In the genomic region with DNA sequence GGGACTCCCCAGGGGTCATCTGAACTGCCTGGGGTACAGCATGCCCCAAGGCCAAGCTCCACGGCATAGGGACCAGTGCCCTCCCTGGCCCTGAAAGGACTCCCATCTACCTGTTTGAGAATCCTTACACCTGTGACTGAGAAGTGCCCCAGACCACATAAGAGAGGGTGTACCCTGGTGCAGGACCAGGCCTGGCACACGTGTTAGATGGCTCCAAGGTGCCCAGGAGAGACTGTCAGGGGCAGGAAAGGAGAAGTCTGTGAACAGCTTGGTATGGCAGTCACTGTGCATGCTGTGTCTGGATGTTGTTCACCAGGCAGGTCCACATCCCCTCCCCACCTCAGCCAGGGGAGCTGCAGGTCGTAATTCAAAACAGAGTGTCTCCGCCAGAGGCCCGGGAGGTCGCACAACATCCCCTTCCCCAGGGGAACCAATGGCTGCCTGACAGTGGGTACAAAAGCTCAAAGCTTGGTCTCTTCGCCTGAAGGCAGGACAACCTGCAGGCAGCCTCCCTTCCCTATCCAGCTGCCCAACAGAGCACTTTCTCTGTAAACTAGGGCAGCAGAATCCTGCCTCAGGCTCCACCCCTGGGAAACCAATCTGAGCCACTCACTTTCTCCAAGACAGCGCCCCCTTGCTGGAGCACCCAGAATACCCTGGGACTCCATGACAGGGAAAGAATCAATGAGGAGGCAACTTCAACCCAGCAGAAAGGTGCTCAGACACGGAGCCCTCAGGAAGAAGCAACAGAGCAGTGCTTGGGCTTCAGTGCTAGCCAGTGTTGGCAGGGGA, we compare ENCODE assay signal across 9 cellular contexts. TPM values are rescaled to one million over a fixed set of nuclear protein-coding genes. Genes with fewer than 3 reads are reported as not detected.
DNase-seq lines count a peak whose midpoint lies in the region; ATAC-seq and TF ChIP-seq lines count a peak whose summit lies in the region.
"Had no signal": no experiment of that assay in that cellular context is flagged by ENCODE, and none has a peak within 500 bp of the region (broad histone marks: within the 10 kb centered on the region; RNA-seq: fewer than 3 reads in every experiment).

No MANE protein-coding gene starts in this region.

- peaks cover 68% of the 10 kb centered on the region for H3K4me1 ChIP-seq in DOHH2 (ENCODE audit: control insufficient read depth, low read length)
- peaks cover 5 to 79% of the 10 kb centered on the region in 2 donors for H3K4me1 ChIP-seq in left lung

- peak overlapping the region; percentile 88 for H3K4me2 ChIP-seq in DOHH2 (ENCODE audit: low read length)

- H3K27me3 ChIP-seq in DOHH2 (ENCODE audit: control insufficient read depth, low read length) (no peaks in the 10 kb centered on the region), left lung (peaks cover 0 to 9% of the 10 kb centered on the region in 2 donors)

- H3K79me2 ChIP-seq in DOHH2 (ENCODE audit: control insufficient read depth, low read length), result peaks cover 95% of the 10 kb centered on the region

- H3K9me3 Mint-ChIP-seq in activated T-helper 2 cell treated with anti-CD3 and anti-CD28 coated beads, Interferon-gamma antibody, Interleukin-2, Interleukin-4, amounts not matched to agents 10 μg/mL and 5 μg/mL and 100 μg/mL, durations not matched to agents 14 hours and 24 hours and 36 hours, result no peaks in the 10 kb centered on the region
- H3K9me3 Mint-ChIP-seq in natural killer cell treated with Interleukin-12 subunit alpha and Interleukin-12 subunit beta and Interleukin-15 and Interleukin-18, amount 100 ng/mL, for 72 hours, result no peaks in the 10 kb centered on the region

- H3K9me3 ChIP-seq in DOHH2 (ENCODE audit: control insufficient read depth, insufficient read depth, low read length) (no peaks in the 10 kb centered on the region), left lung (no peaks in the 10 kb centered on the region)

- no peak for ATAC-seq in natural killer cell treated with Interleukin-12 subunit alpha and Interleukin-12 subunit beta and Interleukin-15 and Interleukin-18, amount 100 ng/mL, for 72 hours
- ATAC-seq in left lung (no peak), HG03175 (IDR thresholded peaks at IDR 0.05; ENCODE audit: unreplicated experiment) (no peak), GM18520 (IDR thresholded peaks at IDR 0.05; ENCODE audit: unreplicated experiment) (no peak)

- peaks cover 21% of the 10 kb centered on the region for H4K20me1 ChIP-seq in DOHH2 (ENCODE audit: control insufficient read depth, insufficient read depth, low read depth, low read length)

- DNase-seq in HuH-7.5 (ENCODE audit: low spot score), result peak; percentile 40
- DNase-seq in activated T-helper 2 cell treated with anti-CD3 and anti-CD28 coated beads, Interferon-gamma antibody, Interleukin-2, Interleukin-4, amounts not matched to agents 10 μg/mL and 5 μg/mL and 100 μg/mL, durations not matched to agents 14 hours and 24 hours and 36 hours (ENCODE audit: low spot score), result no peak
- no peak for DNase-seq in natural killer cell treated with Interleukin-12 subunit alpha and Interleukin-12 subunit beta and Interleukin-15 and Interleukin-18, amount 100 ng/mL, for 72 hours (ENCODE audit: low spot score)
- no peak for DNase-seq in left lung
- no peak for DNase-seq in DMS153 (lab: John Stamatoyannopoulos, UW)
- DNase-seq: Right ventricle myocardium superior had no signal

- peak overlapping the region; percentile 81 for H3K27ac Mint-ChIP-seq in activated T-helper 2 cell treated with anti-CD3 and anti-CD28 coated beads, Interferon-gamma antibody, Interleukin-2, Interleukin-4, amounts not matched to agents 10 μg/mL and 5 μg/mL and 100 μg/mL, durations not matched to agents 14 hours and 24 hours and 36 hours
- H3K27ac Mint-ChIP-seq in natural killer cell treated with Interleukin-12 subunit alpha and Interleukin-12 subunit beta and Interleukin-15 and Interleukin-18, amount 100 ng/mL, for 72 hours, result peak overlapping the region; percentile 96 to 97

- TF ChIP-seq CTCF in DOHH2 (IDR thresholded peaks at IDR 0.05; ENCODE audit: low read depth, low read length, poor library complexity, severe bottlenecking), result peak; percentile 81
- TF ChIP-seq CTCF in left lung (IDR thresholded peaks at IDR 0.05), result no peak

- peaks cover 56% of the 10 kb centered on the region for H3K36me3 ChIP-seq in DOHH2 (ENCODE audit: control insufficient read depth, low read length)
- H3K36me3 ChIP-seq in left lung, result no peaks in the 10 kb centered on the region

- peaks cover 30% of the 10 kb centered on the region for H3F3A ChIP-seq in DOHH2 (ENCODE audit: control insufficient read depth, insufficient read depth)

- H3K4me3 ChIP-seq in DOHH2 (ENCODE audit: low read length), result peak overlapping the region; percentile 88
- no peak overlapping the region for H3K4me3 ChIP-seq in left lung

- no peaks in the 10 kb centered on the region for H3K9me2 ChIP-seq in DOHH2 (replicated peaks; ENCODE audit: control insufficient read depth, low read length)

- intact Hi-C loops in activated T-helper 2 cell treated with anti-CD3 and anti-CD28 coated beads, Interferon-gamma antibody, Interleukin-2, Interleukin-4, amounts not matched to agents 10 μg/mL and 5 μg/mL and 100 μg/mL, durations not matched to agents 14 hours and 24 hours and 36 hours (cut with micrococcal nuclease), result loop anchor here (1.0 to 10.0 kb wide), 2 partner anchors 64 to 759 kb away; a partner anchor contains a TSS
- intact Hi-C loops in left lung (cut with DNase I), result no loop called here

- peaks cover 43% of the 10 kb centered on the region for H3K36me3 Mint-ChIP-seq in activated T-helper 2 cell treated with anti-CD3 and anti-CD28 coated beads, Interferon-gamma antibody, Interleukin-2, Interleukin-4, amounts not matched to agents 10 μg/mL and 5 μg/mL and 100 μg/mL, durations not matched to agents 14 hours and 24 hours and 36 hours (ENCODE audit: low read depth)
- H3K36me3 Mint-ChIP-seq in natural killer cell treated with Interleukin-12 subunit alpha and Interleukin-12 subunit beta and Interleukin-15 and Interleukin-18, amount 100 ng/mL, for 72 hours, result peaks cover 5% of the 10 kb centered on the region

- peak overlapping the region; percentile 80 for H3K27ac ChIP-seq in DOHH2 (ENCODE audit: low read depth, low read length)
- H3K27ac ChIP-seq in left lung, result peak overlapping the region in 1 of 2 donors; percentile 96

- peak overlapping the region; percentile 86 for H3K4me3 Mint-ChIP-seq in activated T-helper 2 cell treated with anti-CD3 and anti-CD28 coated beads, Interferon-gamma antibody, Interleukin-2, Interleukin-4, amounts not matched to agents 10 μg/mL and 5 μg/mL and 100 μg/mL, durations not matched to agents 14 hours and 24 hours and 36 hours (ENCODE audit: low read depth)
- H3K4me3 Mint-ChIP-seq in natural killer cell treated with Interleukin-12 subunit alpha and Interleukin-12 subunit beta and Interleukin-15 and Interleukin-18, amount 100 ng/mL, for 72 hours, result peak overlapping the region; percentile 96

- no peaks in the 10 kb centered on the region for H3K27me3 Mint-ChIP-seq in activated T-helper 2 cell treated with anti-CD3 and anti-CD28 coated beads, Interferon-gamma antibody, Interleukin-2, Interleukin-4, amounts not matched to agents 10 μg/mL and 5 μg/mL and 100 μg/mL, durations not matched to agents 14 hours and 24 hours and 36 hours (ENCODE audit: low read depth)
- H3K27me3 Mint-ChIP-seq in natural killer cell treated with Interleukin-12 subunit alpha and Interleukin-12 subunit beta and Interleukin-15 and Interleukin-18, amount 100 ng/mL, for 72 hours, result no peaks in the 10 kb centered on the region

- peaks cover 58% of the 10 kb centered on the region for H3K4me1 Mint-ChIP-seq in activated T-helper 2 cell treated with anti-CD3 and anti-CD28 coated beads, Interferon-gamma antibody, Interleukin-2, Interleukin-4, amounts not matched to agents 10 μg/mL and 5 μg/mL and 100 μg/mL, durations not matched to agents 14 hours and 24 hours and 36 hours (ENCODE audit: low read depth)
- H3K4me1 Mint-ChIP-seq in natural killer cell treated with Interleukin-12 subunit alpha and Interleukin-12 subunit beta and Interleukin-15 and Interleukin-18, amount 100 ng/mL, for 72 hours (ENCODE audit: low read depth in 2 of 2), result peaks cover 48 to 56% of the 10 kb centered on the region in 2 donors

RNA-seq across cellular contexts. Expression of a gene that starts 3.9 kb away (rescaled TPM):
- total RNA-seq in activated T-helper 2 cell treated with anti-CD3 and anti-CD28 coated beads, Interferon-gamma antibody, Interleukin-2, Interleukin-4, amounts not matched to agents 10 μg/mL and 5 μg/mL and 100 μg/mL, durations not matched to agents 14 hours and 24 hours and 36 hours, result 143 and 148 TPM in 2 replicates
- total RNA-seq in natural killer cell treated with Interleukin-12 subunit alpha and Interleukin-12 subunit beta and Interleukin-15 and Interleukin-18, amount 100 ng/mL, for 72 hours, result 100 to 1,000 TPM; 106 to 224 TPM
- 10 to 100 TPM; 17.7 to 23.5 TPM for total RNA-seq in left lung
